In the genomic region with DNA sequence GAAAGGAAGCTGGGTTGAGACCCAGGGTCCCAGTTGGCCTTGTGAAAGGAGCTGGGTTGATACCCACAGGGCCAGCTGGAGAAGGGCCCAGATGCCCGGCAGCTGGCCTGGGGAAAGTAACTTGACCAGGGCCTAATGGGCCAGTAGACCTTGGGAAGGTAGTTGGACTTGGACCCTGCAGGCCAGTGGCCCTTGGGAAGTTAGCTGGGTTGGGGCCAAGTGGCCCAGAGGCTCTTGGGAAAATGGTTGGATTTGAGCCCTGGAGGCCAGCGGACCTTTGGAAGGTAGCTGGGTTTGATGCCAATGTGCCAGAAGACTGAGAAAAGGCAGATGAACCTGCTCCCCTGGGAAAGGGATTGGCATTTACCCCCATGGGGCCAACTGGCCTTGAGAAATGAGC, we compare ENCODE assay signal across 1 cellular context.
TF ChIP-seq lines count a peak whose summit lies in the region.

No MANE protein-coding gene starts in this region.

TF ChIP-seq in HCT116, 20 proteins besides CTCF, POLR2A, EP300 and RAD21 (continued from another document):
- TF ChIP-seq MAX (IDR thresholded peaks at IDR 0.05): no peak
- no peak for TF ChIP-seq ZFX (IDR thresholded peaks at IDR 0.05)
- TF ChIP-seq TCF7L2 (IDR thresholded peaks at IDR 0.05; ENCODE audit: borderline replicate concordance, extremely low read depth, insufficient read depth, insufficient read length): no peak
- TF ChIP-seq, protein P1, sequence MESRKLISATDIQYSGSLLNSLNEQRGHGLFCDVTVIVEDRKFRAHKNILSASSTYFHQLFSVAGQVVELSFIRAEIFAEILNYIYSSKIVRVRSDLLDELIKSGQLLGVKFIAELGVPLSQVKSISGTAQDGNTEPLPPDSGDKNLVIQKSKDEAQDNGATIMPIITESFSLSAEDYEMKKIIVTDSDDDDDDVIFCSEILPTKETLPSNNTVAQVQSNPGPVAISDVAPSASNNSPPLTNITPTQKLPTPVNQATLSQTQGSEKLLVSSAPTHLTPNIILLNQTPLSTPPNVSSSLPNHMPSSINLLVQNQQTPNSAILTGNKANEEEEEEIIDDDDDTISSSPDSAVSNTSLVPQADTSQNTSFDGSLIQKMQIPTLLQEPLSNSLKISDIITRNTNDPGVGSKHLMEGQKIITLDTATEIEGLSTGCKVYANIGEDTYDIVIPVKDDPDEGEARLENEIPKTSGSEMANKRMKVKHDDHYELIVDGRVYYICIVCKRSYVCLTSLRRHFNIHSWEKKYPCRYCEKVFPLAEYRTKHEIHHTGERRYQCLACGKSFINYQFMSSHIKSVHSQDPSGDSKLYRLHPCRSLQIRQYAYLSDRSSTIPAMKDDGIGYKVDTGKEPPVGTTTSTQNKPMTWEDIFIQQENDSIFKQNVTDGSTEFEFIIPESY (IDR thresholded peaks at IDR 0.05; ENCODE audit: extremely low read depth, insufficient replicate concordance, low read length): no peak
- no peak for TF ChIP-seq EGR1 (IDR thresholded peaks at IDR 0.05; ENCODE audit: low read depth)
- TF ChIP-seq ZNF274 (IDR thresholded peaks at IDR 0.05; ENCODE audit: low read depth, low read length): no peak
- TF ChIP-seq EZH2phosphoT487 (IDR thresholded peaks at IDR 0.05; ENCODE audit: borderline replicate concordance): no peak
- TF ChIP-seq, protein P2, sequence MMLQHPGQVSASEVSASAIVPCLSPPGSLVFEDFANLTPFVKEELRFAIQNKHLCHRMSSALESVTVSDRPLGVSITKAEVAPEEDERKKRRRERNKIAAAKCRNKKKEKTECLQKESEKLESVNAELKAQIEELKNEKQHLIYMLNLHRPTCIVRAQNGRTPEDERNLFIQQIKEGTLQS (IDR thresholded peaks at IDR 0.05): no peak
- no peak for TF ChIP-seq SP1 (IDR thresholded peaks at IDR 0.05; ENCODE audit: low read depth)
